23 cellular contexts compared by ENCODE assay signal in the genomic region with DNA sequence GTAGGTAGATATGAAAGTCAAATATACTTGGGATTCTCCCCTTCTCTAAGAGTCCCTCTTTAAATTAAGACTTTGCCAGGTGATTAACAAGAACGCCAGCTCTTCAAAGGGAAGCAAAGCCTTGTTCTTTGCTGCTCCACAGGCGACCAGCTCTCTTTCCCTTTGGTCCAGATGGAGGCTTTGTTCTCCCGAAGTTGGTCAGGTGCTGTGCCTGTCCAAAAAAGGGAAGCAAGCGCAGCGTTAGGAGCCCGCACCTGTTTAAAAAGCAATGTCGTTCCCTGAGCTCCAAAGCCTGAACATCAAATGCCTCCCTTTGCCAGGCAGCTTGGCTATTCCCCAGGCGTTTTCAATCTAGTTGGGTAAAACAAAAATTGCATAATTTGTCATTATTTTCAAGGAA.
DNase-seq lines count a peak whose midpoint lies in the region.
"Had no signal": no experiment of that assay in that cellular context is flagged by ENCODE, and none has a peak within 500 bp of the region (broad histone marks: within the 10 kb centered on the region; RNA-seq: fewer than 3 reads in every experiment).

No MANE protein-coding gene starts in this region.

- H3K27me3 ChIP-seq in trophoblast cell (ENCODE audit: insufficient read depth, low read length) = no peaks in the 10 kb centered on the region
- H3K27me3 ChIP-seq: BE2C had no signal

- no peak overlapping the region for H2BK120ac ChIP-seq in trophoblast cell (ENCODE audit: insufficient read depth, low read length, poor library complexity)

- no peaks in the 10 kb centered on the region for H3K79me2 ChIP-seq in trophoblast cell (ENCODE audit: control insufficient read depth, insufficient read depth, low read length, poor library complexity)

- H3K4me1 ChIP-seq in trophoblast cell (ENCODE audit: control insufficient read depth in 1 of 2, insufficient read depth in 2 of 2, low read length in 2 of 2) = no peaks in the 10 kb centered on the region
- H3K4me1 ChIP-seq: BE2C had no signal

- no peak overlapping the region for H2BK5ac ChIP-seq in trophoblast cell (ENCODE audit: low read depth, low read length, poor library complexity)

- H2BK12ac ChIP-seq in trophoblast cell (ENCODE audit: low read length) = no peak overlapping the region

- H4K8ac ChIP-seq in trophoblast cell (ENCODE audit: low read depth, low read length) = no peak overlapping the region

- no peaks in the 10 kb centered on the region for H3K36me3 ChIP-seq in trophoblast cell (ENCODE audit: control insufficient read depth in 1 of 2, insufficient read depth in 2 of 2, low read length in 2 of 2)
- H3K36me3 ChIP-seq: BE2C had no signal

- no peak overlapping the region for H3K23ac ChIP-seq in trophoblast cell (ENCODE audit: low read length)

- no peak overlapping the region for H4K12ac ChIP-seq in trophoblast cell (ENCODE audit: low read depth, low read length)

- H3K9me3 ChIP-seq in trophoblast cell (ENCODE audit: insufficient read depth, low read depth, low read length) = no peaks in the 10 kb centered on the region
- H3K9me3 ChIP-seq: BE2C had no signal

- no peak overlapping the region for H4K91ac ChIP-seq in trophoblast cell (ENCODE audit: low read depth, low read length)

- no peaks in the 10 kb centered on the region for H3K79me1 ChIP-seq in trophoblast cell (ENCODE audit: low read length)

- H3K4ac ChIP-seq in trophoblast cell (ENCODE audit: low read depth, low read length) = no peak overlapping the region

- H3K9ac ChIP-seq in trophoblast cell (ENCODE audit: low read length) = no peak overlapping the region
- H3K9ac ChIP-seq: KMS-11 had no signal

- H3K27ac ChIP-seq in trophoblast cell (ENCODE audit: low read depth, low read length) = no peak overlapping the region
- H3K27ac ChIP-seq: 22Rv1, KMS-11, SK-N-MC had no signal

- no CpG with 5 or more reads among the region's 8 CpGs for WGBS in trophoblast cell (ENCODE audit: extremely low coverage, insufficient coverage, insufficient read length)

- H3K4me2 ChIP-seq in trophoblast cell (ENCODE audit: low read length) = no peak overlapping the region
- H3K4me2 ChIP-seq: KMS-11 had no signal

- DNase-seq in ELF-1 (ENCODE audit: low read depth, low spot score) (peak; percentile 30), NCI-H146 treated with DMSO at 0.1 percent for 48 hours (lab: John Stamatoyannopoulos, UW; ENCODE audit: unreplicated experiment) (peak; percentile 80), cerebellar nuclear complex (lab: John Stamatoyannopoulos, UW) (peak; percentile 38 to 74), iPS-NIHi7 (ENCODE audit: extremely low spot score) (peak; percentile 20), trophoblast cell (no peak)
- no peak for DNase-seq in activated CD8-positive, alpha-beta memory T cell treated with anti-CD3 and anti-CD28 coated beads for 24 hours
- DNase-seq in activated naive CD4-positive, alpha-beta T cell treated with anti-CD3 and anti-CD28 coated beads, Interleukin-2, amount 50 U/mL, for 16 hours = no peak
- DNase-seq: BE2C; Calu3; CD8-positive, alpha-beta memory T cell; DMS79 treated with DMSO at 0.1 percent for 48 hours; IMR-90; MM.1S; NCI-H1048; NCI-H1417; NCI-H187; NCI-H2081 treated with DMSO at 0.1 percent for 48 hours; NCI-H524; NCI-H774; SIG-M5 had no signal

- no peak overlapping the region for H3K14ac ChIP-seq in trophoblast cell (ENCODE audit: low read length)

- no peak overlapping the region for H3K4me3 ChIP-seq in trophoblast cell (ENCODE audit: low read depth, low read length)
- H3K4me3 ChIP-seq: SK-N-MC had no signal

- H2AFZ ChIP-seq in trophoblast cell (ENCODE audit: insufficient read depth, low read length, poor library complexity) = no peak overlapping the region

- no peak overlapping the region for H2AK5ac ChIP-seq in trophoblast cell (ENCODE audit: low read length)

- H3K18ac ChIP-seq in trophoblast cell (ENCODE audit: low read length) = no peak overlapping the region

Comparison
In these comparisons a context has a peak if more than half of its experiments do, and no peak if none do; other contexts are left out.
1. DNase-seq: peak in ELF-1 (single experiment), NCI-H146 treated with DMSO at 0.1 percent for 48 hours (single experiment), cerebellar nuclear complex (2 of 2) and iPS-NIHi7 (single experiment); none in activated CD8-positive, alpha-beta memory T cell treated with anti-CD3 and anti-CD28 coated beads for 24 hours (single experiment), trophoblast cell (0 of 2) and activated naive CD4-positive, alpha-beta T cell treated with anti-CD3 and anti-CD28 coated beads, Interleukin-2, amount 50 U/mL, for 16 hours (single experiment).